In genomic region chr18:78105611-78106010, GRCh38 we compare ENCODE assay signal across 21 cellular contexts.
"Had no signal": no experiment of that assay in that cellular context is flagged by ENCODE, and none has a peak within 500 bp of the region (broad histone marks: within the 10 kb centered on the region; RNA-seq: fewer than 3 reads in every experiment).

No MANE protein-coding gene starts in this region.

- H3K4me3 Mint-ChIP-seq: dendritic cell treated with granulocyte-macrophage colony-stimulating factor and Interleukin-4, amounts not matched to agents 40 ng/mL and 50 ng/mL, for 4 days; mesothelial cell of epicardium had no signal

- H3K27me3 Mint-ChIP-seq: dendritic cell treated with granulocyte-macrophage colony-stimulating factor and Interleukin-4, amounts not matched to agents 40 ng/mL and 50 ng/mL, for 4 days had no signal

- H3K4me1 Mint-ChIP-seq: mesothelial cell of epicardium had no signal

- ATAC-seq: gastrocnemius medialis, heart right ventricle, left cardiac atrium, left lung, left ventricle myocardium superior, lower lobe of right lung, mucosa of descending colon had no signal

- H3K27ac Mint-ChIP-seq: dendritic cell treated with granulocyte-macrophage colony-stimulating factor and Interleukin-4, amounts not matched to agents 40 ng/mL and 50 ng/mL, for 4 days; mesothelial cell of epicardium had no signal

- H3K36me3 Mint-ChIP-seq: mesothelial cell of epicardium had no signal

- DNase-seq: cerebellar nuclear complex; colonic mucosa; cortex of kidney; effector CD4-positive, alpha-beta T cell; effector memory CD4-positive, alpha-beta T cell; erythroblast; esophagus squamous epithelium; foreskin fibroblast; foreskin melanocyte; gastrocnemius medialis; glutamatergic neuron; heart right ventricle; hippocampal formation; left cardiac atrium; left lung; left ventricle myocardium superior; lower lobe of right lung; mesenchymal stem cell; mucosa of descending colon had no signal
